ENCODE assay signal across 1 cellular context in genomic region chr20:50433001-50433400, GRCh38.
TF ChIP-seq lines count a peak whose summit lies in the region.

No MANE protein-coding gene starts in this region.

TF ChIP-seq in IMR-90, 13 proteins besides CTCF, POLR2A, EP300 and RAD21:
- TF ChIP-seq MXI1 (IDR thresholded peaks at IDR 0.05; ENCODE audit: borderline replicate concordance, low read depth, low read length) (no peak), BHLHE40 (IDR thresholded peaks at IDR 0.05; ENCODE audit: low read depth, low read length) (no peak), RFX5 (IDR thresholded peaks at IDR 0.05; ENCODE audit: low read depth, low read length) (no peak), CEBPB (IDR thresholded peaks at IDR 0.05; ENCODE audit: low read depth, low read length) (no peak), MAZ (IDR thresholded peaks at IDR 0.05; ENCODE audit: borderline replicate concordance, low read depth, low read length) (no peak), MAFK (IDR thresholded peaks at IDR 0.05; ENCODE audit: low read depth, low read length) (no peak), FOS (IDR thresholded peaks at IDR 0.05; ENCODE audit: low read depth, low read length) (no peak), USF2 (IDR thresholded peaks at IDR 0.05; ENCODE audit: low read depth, low read length) (no peak), SMC3 (IDR thresholded peaks at IDR 0.05; ENCODE audit: low read depth, low read length) (no peak)
